ENCODE assay signal across 1 cellular context in the genomic region with DNA sequence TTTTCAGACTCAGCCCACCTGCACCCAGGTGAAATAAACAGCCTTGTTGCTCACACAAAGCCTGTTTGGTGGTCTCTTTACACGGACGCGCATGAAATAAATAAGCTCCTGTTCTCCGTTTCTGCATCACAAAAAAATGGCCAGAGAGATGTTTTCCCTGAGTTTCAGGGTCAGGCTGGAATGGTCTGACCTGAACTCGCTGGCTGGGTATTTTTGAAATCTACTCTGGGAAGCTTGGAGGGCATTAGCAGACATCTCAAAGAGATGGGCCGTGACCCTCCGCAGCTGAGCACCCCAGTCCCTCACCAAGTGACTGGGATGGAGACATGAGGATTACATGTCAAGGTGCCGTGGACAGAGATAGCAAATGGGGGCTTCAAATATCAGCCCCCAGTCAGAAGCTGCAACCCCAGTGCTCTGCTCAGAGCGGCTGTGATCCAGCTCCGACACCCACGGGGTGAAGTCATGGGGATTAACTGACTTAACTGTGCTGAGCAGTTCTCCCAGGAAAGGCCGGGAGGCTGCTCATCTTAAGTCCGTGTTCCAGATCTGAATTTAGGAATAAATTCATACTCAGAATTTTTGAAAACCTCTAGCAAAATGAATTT.
TF ChIP-seq lines count a peak whose summit lies in the region.

No MANE protein-coding gene starts in this region.

TF ChIP-seq in IMR-90, 13 proteins besides CTCF, POLR2A, EP300 and RAD21:
- TF ChIP-seq CEBPB (IDR thresholded peaks at IDR 0.05; ENCODE audit: low read depth, low read length) (no peak), MAFK (IDR thresholded peaks at IDR 0.05; ENCODE audit: low read depth, low read length) (no peak), MAZ (IDR thresholded peaks at IDR 0.05; ENCODE audit: borderline replicate concordance, low read depth, low read length) (no peak), SMC3 (IDR thresholded peaks at IDR 0.05; ENCODE audit: low read depth, low read length) (no peak), CHD1 (IDR thresholded peaks at IDR 0.05; ENCODE audit: low read depth, low read length) (no peak), RCOR1 (IDR thresholded peaks at IDR 0.05; ENCODE audit: insufficient replicate concordance, low read length) (no peak), BHLHE40 (IDR thresholded peaks at IDR 0.05; ENCODE audit: low read depth, low read length) (no peak), MXI1 (IDR thresholded peaks at IDR 0.05; ENCODE audit: borderline replicate concordance, low read depth, low read length) (no peak), RFX5 (IDR thresholded peaks at IDR 0.05; ENCODE audit: low read depth, low read length) (no peak), NFE2L2 (IDR thresholded peaks at IDR 0.05; ENCODE audit: low read depth, low read length) (no peak), FOS (IDR thresholded peaks at IDR 0.05; ENCODE audit: low read depth, low read length) (no peak)
- TF ChIP-seq, protein P1, sequence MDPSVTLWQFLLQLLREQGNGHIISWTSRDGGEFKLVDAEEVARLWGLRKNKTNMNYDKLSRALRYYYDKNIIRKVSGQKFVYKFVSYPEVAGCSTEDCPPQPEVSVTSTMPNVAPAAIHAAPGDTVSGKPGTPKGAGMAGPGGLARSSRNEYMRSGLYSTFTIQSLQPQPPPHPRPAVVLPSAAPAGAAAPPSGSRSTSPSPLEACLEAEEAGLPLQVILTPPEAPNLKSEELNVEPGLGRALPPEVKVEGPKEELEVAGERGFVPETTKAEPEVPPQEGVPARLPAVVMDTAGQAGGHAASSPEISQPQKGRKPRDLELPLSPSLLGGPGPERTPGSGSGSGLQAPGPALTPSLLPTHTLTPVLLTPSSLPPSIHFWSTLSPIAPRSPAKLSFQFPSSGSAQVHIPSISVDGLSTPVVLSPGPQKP (IDR thresholded peaks at IDR 0.05; ENCODE audit: borderline replicate concordance, low read depth, low read length), result no peak
- TF ChIP-seq, protein P2, sequence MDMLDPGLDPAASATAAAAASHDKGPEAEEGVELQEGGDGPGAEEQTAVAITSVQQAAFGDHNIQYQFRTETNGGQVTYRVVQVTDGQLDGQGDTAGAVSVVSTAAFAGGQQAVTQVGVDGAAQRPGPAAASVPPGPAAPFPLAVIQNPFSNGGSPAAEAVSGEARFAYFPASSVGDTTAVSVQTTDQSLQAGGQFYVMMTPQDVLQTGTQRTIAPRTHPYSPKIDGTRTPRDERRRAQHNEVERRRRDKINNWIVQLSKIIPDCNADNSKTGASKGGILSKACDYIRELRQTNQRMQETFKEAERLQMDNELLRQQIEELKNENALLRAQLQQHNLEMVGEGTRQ (IDR thresholded peaks at IDR 0.05; ENCODE audit: low read depth, low read length), result no peak
